1 cellular context compared by ENCODE assay signal in the genomic region with DNA sequence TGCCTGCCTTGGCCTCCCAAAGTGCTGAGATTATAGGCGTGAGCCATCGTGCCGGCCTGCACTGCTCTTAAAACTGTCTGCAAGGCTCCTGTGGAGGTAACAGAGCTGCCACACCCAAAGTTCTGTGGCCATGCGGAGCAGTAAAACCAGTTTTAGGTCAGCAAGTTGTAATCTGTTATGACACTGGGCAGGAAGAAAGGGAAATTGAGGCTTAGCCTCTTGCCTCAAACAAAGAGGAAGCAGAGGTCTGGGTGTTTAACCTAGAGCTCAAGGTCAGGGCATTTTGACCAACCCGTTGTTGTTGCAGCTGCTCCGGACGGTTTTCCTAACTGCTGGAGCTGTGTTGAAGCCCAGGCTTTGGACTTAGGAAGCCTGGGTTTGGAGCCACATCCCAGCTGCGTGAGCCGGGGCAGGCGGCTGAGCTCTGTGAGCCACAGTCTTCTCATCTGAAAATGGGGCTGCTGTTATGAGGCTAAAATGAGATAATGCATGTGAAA.
TF ChIP-seq lines count a peak whose summit lies in the region.

No MANE protein-coding gene starts in this region.

TF ChIP-seq in HepG2, 621 proteins besides CTCF, POLR2A, EP300 and RAD21 (continued from another document and continues in another):
- TF ChIP-seq THRA (CRISPR knock-in tag; IDR thresholded peaks at IDR 0.05; ENCODE audit: borderline replicate concordance) = no peak
- TF ChIP-seq, protein P1, sequence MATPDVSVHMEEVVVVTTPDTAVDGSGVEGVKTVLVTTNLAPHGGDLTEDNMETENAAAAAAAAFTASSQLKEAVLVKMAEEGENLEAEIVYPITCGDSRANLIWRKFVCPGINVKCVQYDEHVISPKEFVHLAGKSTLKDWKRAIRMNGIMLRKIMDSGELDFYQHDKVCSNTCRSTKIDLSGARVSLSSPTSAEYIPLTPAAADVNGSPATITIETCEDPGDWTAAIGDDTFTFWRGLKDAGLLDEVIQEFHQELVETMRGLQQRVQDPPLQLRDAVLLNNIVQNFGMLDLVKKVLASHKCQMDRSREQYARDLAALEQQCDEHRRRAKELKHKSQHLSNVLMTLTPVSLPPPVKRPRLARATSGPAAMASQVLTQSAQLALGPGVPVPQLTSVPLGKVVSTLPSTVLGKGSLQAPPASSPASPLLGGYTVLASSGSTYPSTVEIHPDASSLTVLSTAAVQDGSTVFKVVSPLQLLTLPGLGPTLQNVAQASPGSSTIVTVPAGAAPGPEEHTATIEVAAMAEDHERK (CRISPR knock-in tag; IDR thresholded peaks at IDR 0.05; ENCODE audit: low read depth) = no peak
- no peak for TF ChIP-seq ZNF24 (IDR thresholded peaks at IDR 0.05)
- peak; percentile 27; the same call in 1 of the 2 replicates for TF ChIP-seq HNF4G (IDR thresholded peaks at IDR 0.05; ENCODE audit: borderline replicate concordance, low read depth, low read length)
- TF ChIP-seq HNF4G (CRISPR knock-in tag; IDR thresholded peaks at IDR 0.05; ENCODE audit: borderline replicate concordance, low read depth) = no peak
- no peak for TF ChIP-seq DR1 (CRISPR knock-in tag; IDR thresholded peaks at IDR 0.05)
- no peak for TF ChIP-seq PHF20 (CRISPR knock-in tag; IDR thresholded peaks at IDR 0.05)
- TF ChIP-seq ZNF501 (CRISPR knock-in tag; IDR thresholded peaks at IDR 0.05) = peak; percentile 62; the same call in 1 of the 2 replicates
- no peak; the same call in 1 of the 2 replicates for TF ChIP-seq NCOA1 (CRISPR knock-in tag; IDR thresholded peaks at IDR 0.05)
- no peak for TF ChIP-seq TSC22D2 (CRISPR knock-in tag; IDR thresholded peaks at IDR 0.05; ENCODE audit: borderline replicate concordance)
- TF ChIP-seq, protein P2, sequence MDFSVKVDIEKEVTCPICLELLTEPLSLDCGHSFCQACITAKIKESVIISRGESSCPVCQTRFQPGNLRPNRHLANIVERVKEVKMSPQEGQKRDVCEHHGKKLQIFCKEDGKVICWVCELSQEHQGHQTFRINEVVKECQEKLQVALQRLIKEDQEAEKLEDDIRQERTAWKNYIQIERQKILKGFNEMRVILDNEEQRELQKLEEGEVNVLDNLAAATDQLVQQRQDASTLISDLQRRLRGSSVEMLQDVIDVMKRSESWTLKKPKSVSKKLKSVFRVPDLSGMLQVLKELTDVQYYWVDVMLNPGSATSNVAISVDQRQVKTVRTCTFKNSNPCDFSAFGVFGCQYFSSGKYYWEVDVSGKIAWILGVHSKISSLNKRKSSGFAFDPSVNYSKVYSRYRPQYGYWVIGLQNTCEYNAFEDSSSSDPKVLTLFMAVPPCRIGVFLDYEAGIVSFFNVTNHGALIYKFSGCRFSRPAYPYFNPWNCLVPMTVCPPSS (IDR thresholded peaks at IDR 0.05) = no peak
- no peak for TF ChIP-seq TEAD2 (CRISPR knock-in tag; IDR thresholded peaks at IDR 0.05)
- TF ChIP-seq ZNF354B (CRISPR knock-in tag; IDR thresholded peaks at IDR 0.05) = no peak
- 0 out of 2 replicates have a peak, but pooled peaks have one; percentile 55 for TF ChIP-seq AHDC1 (CRISPR knock-in tag; IDR thresholded peaks at IDR 0.05; ENCODE audit: borderline replicate concordance)
- TF ChIP-seq ZNF468 (CRISPR knock-in tag; IDR thresholded peaks at IDR 0.05) = no peak
- TF ChIP-seq ZMYM2 (CRISPR knock-in tag; IDR thresholded peaks at IDR 0.05) = no peak
- TF ChIP-seq, protein P3, sequence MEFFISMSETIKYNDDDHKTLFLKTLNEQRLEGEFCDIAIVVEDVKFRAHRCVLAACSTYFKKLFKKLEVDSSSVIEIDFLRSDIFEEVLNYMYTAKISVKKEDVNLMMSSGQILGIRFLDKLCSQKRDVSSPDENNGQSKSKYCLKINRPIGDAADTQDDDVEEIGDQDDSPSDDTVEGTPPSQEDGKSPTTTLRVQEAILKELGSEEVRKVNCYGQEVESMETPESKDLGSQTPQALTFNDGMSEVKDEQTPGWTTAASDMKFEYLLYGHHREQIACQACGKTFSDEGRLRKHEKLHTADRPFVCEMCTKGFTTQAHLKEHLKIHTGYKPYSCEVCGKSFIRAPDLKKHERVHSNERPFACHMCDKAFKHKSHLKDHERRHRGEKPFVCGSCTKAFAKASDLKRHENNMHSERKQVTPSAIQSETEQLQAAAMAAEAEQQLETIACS (CRISPR knock-in tag; IDR thresholded peaks at IDR 0.05) = no peak
- no peak for TF ChIP-seq HDAC1 (CRISPR knock-in tag; IDR thresholded peaks at IDR 0.05)
- TF ChIP-seq GLMP (CRISPR knock-in tag; IDR thresholded peaks at IDR 0.05; ENCODE audit: borderline replicate concordance) = no peak
- TF ChIP-seq ZMYM3 (CRISPR knock-in tag; IDR thresholded peaks at IDR 0.05) = peak; percentile 94
- no peak for TF ChIP-seq GPN1 (CRISPR knock-in tag; IDR thresholded peaks at IDR 0.05; ENCODE audit: borderline replicate concordance)
- no peak for TF ChIP-seq NFKBIZ (CRISPR knock-in tag; IDR thresholded peaks at IDR 0.05)
- no peak for TF ChIP-seq ZNF276 (CRISPR knock-in tag; IDR thresholded peaks at IDR 0.05; ENCODE audit: low read depth)
- TF ChIP-seq ZNF746 (CRISPR knock-in tag; IDR thresholded peaks at IDR 0.05) = peak; percentile 60; the same call in 1 of the 2 replicates
- TF ChIP-seq ARNTL (CRISPR knock-in tag; IDR thresholded peaks at IDR 0.05) = peak; percentile 35; the same call in 1 of the 2 replicates
- no peak for TF ChIP-seq MAF1 (CRISPR knock-in tag; IDR thresholded peaks at IDR 0.05; ENCODE audit: borderline replicate concordance)
- no peak for TF ChIP-seq ZHX2 (IDR thresholded peaks at IDR 0.05; ENCODE audit: low read depth)
- TF ChIP-seq ZHX2 (CRISPR knock-in tag; IDR thresholded peaks at IDR 0.05; ENCODE audit: borderline replicate concordance) = no peak
- no peak for TF ChIP-seq GTF3A (CRISPR knock-in tag; conservative IDR thresholded peaks at IDR 0.05)
- TF ChIP-seq ARHGAP35 (CRISPR knock-in tag; IDR thresholded peaks at IDR 0.05; ENCODE audit: borderline replicate concordance) = no peak
- no peak for TF ChIP-seq ZNF3 (CRISPR knock-in tag; IDR thresholded peaks at IDR 0.05)
- 0 out of 2 replicates have a peak, but pooled peaks have one; percentile 37 for TF ChIP-seq SNAPC2 (CRISPR knock-in tag; IDR thresholded peaks at IDR 0.05)
